ENCODE assay signal across 14 cellular contexts in the genomic region with DNA sequence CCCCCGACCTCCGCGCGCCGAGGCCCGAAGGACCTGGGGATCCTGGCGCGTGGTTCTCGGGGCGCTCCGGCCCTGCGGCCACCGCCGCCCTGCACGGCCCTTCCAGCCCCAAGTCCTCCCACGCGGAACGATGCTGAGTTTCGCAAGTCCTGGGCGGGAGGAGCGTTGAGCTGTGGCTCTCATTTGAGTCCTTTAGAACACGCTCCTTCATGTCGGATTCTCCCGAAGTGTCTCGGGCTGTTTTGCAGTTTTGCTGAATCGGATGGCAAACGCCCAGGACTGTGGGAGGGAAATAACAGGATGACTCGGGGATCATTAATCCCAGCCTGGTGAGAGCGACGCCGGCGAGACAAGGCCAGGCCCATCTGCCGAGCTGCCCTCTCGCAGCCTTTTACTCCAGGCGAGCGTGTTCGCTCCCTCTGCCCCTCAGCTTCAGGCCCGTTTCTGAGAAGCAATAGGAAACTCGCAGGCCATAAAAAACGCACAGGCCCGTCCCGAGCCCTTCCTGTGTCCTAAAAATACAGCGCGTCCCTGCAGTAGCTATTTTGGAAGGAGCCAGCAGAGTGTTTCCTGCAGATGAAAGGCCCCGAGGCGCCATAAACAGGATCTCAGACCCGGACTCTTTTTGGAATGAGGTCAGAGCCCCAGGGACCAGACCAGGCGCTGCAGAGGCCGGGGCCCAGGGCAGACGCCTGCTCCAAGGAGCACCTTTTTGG.
DNase-seq lines count a peak whose midpoint lies in the region; ATAC-seq and TF ChIP-seq lines count a peak whose summit lies in the region.
"Had no signal": no experiment of that assay in that cellular context is flagged by ENCODE, and none has a peak within 500 bp of the region (broad histone marks: within the 10 kb centered on the region; RNA-seq: fewer than 3 reads in every experiment).

No MANE protein-coding gene starts in this region.

- no peak overlapping the region for H4K91ac ChIP-seq in H9 (ENCODE audit: insufficient read length, low read depth, low read length)

- peaks cover 0 to 5% of the 10 kb centered on the region in 2 experiments; a peak in 3 of 4 replicates for H3K4me1 Mint-ChIP-seq in H9
- H3K4me1 Mint-ChIP-seq: CD8-positive, alpha-beta memory T cell had no signal

- H3K4me3 ChIP-seq in duodenal mucosa (ENCODE audit: low read depth in 1 of 2, low read length in 2 of 2) (no peak overlapping the region), skin epidermis (peak overlapping the region in 1 of 7 experiments; percentile 13)
- H3K4me3 ChIP-seq: smooth muscle cell had no signal

- H4K20me1 ChIP-seq in H9 (ENCODE audit: control insufficient read depth, insufficient read depth, insufficient read length): no peaks in the 10 kb centered on the region

- H3K27me3 Mint-ChIP-seq in H9 (ENCODE audit: low read depth): peaks cover 18% of the 10 kb centered on the region

- no peaks in the 10 kb centered on the region for H3K36me3 ChIP-seq in duodenal mucosa (ENCODE audit: control insufficient read depth in 1 of 2, insufficient read depth in 2 of 2, low read length in 2 of 2)

- no peaks in the 10 kb centered on the region for H3K4me1 ChIP-seq in H9 (ENCODE audit: insufficient read depth, low read length)
- no peaks in the 10 kb centered on the region for H3K4me1 ChIP-seq in duodenal mucosa (ENCODE audit: control insufficient read depth in 1 of 2, insufficient read depth in 2 of 2, low read length in 2 of 2)

- H3K9me3 ChIP-seq in H9 (ENCODE audit: control insufficient read depth, low read depth, low read length) (no peaks in the 10 kb centered on the region), duodenal mucosa (ENCODE audit: control insufficient read depth in 1 of 2, low read length in 2 of 2) (no peaks in the 10 kb centered on the region)
- H3K9me3 ChIP-seq: SK-N-SH had no signal

- H3K14ac ChIP-seq in H9 (ENCODE audit: insufficient read depth, low read length): no peak overlapping the region

- H3K79me2 ChIP-seq in H9 (ENCODE audit: insufficient read depth, low read length): no peaks in the 10 kb centered on the region

- ATAC-seq in left lobe of liver: peak; percentile 59
- ATAC-seq: activated CD4-positive, CD25-positive, alpha-beta regulatory T cell treated with anti-CD3 and anti-CD28 coated beads, Interleukin-2, amount 50 U/mL, for 24 hours had no signal

- no peak overlapping the region for H3K4me2 ChIP-seq in H9 (ENCODE audit: insufficient read depth, insufficient read length, low read length)
- H3K4me2 ChIP-seq: SK-N-SH, smooth muscle cell had no signal

- no peak overlapping the region for H3K23ac ChIP-seq in H9 (ENCODE audit: insufficient read length, low read depth, low read length)

- H3K56ac ChIP-seq in H9 (ENCODE audit: insufficient read length, low read depth, low read length): no peak overlapping the region

- no peak overlapping the region for H3K27ac ChIP-seq in H9 (ENCODE audit: insufficient read length, low read depth, low read length)
- H3K27ac ChIP-seq in duodenal mucosa (ENCODE audit: low read depth, low read length): peak overlapping the region; percentile 44
- H3K27ac ChIP-seq in skin epidermis: peak overlapping the region in 18 of 21 experiments; percentile 1 to 83 (median 66)

- H3K18ac ChIP-seq in H9 (ENCODE audit: insufficient read length, low read depth, low read length): no peak overlapping the region

- no peak overlapping the region for H3T11ph ChIP-seq in H9 (ENCODE audit: low read length)

- H3K27me3 ChIP-seq in H9 (ENCODE audit: insufficient read depth, low read length) (no peaks in the 10 kb centered on the region), duodenal mucosa (ENCODE audit: control insufficient read depth in 1 of 2, insufficient read depth in 2 of 2, low read length in 2 of 2) (no peaks in the 10 kb centered on the region)

- no peak overlapping the region for H4K5ac ChIP-seq in H9 (ENCODE audit: insufficient read length, low read depth, low read length)

- no CpG with 5 or more reads among the region's 50 CpGs for WGBS in H9 (ENCODE audit: extremely low coverage, insufficient read length, low lambda C conversion rate)

- peaks cover 7 to 24% (median 11%) of the 10 kb centered on the region in 3 experiments for H3K36me3 Mint-ChIP-seq in H9 (ENCODE audit: insufficient read depth in 1 of 3, low read depth in 3 of 3)
- H3K36me3 Mint-ChIP-seq: CD8-positive, alpha-beta memory T cell had no signal

- DNase-seq in H9 (peak; percentile 20), left lobe of liver (ENCODE audit: low spot score) (no peak), retina (no peak), COLO829 (ENCODE audit: low spot score) (no peak), Kasumi-1 (lab: John Stamatoyannopoulos, UW) (no peak), NCI-H345 (lab: John Stamatoyannopoulos, UW) (no peak)
- DNase-seq: NCI-H82, SK-N-SH had no signal

- H2BK5ac ChIP-seq in H9 (ENCODE audit: insufficient read length, low read length): no peak overlapping the region

- H3K9ac ChIP-seq in H9 (ENCODE audit: extremely low read depth, insufficient read length, low read length): no peak overlapping the region
- H3K9ac ChIP-seq in duodenal mucosa (ENCODE audit: low read depth in 1 of 2, low read length in 2 of 2): no peak overlapping the region
- H3K9ac ChIP-seq: SK-N-SH had no signal

- no peak for TF ChIP-seq CTCF in H9 (conservative IDR thresholded peaks at IDR 0.05)

- H3K9me3 Mint-ChIP-seq in H9: peaks cover 30 to 33% of the 10 kb centered on the region in 2 experiments
- H3K9me3 Mint-ChIP-seq: activated T-helper 2 cell treated with anti-CD3 and anti-CD28 coated beads, Interferon-gamma antibody, Interleukin-2, Interleukin-4, amounts not matched to agents 10 μg/mL and 5 μg/mL and 100 μg/mL, durations not matched to agents 14 hours and 24 hours and 36 hours; CD8-positive, alpha-beta memory T cell had no signal

- no peak overlapping the region for H2BK12ac ChIP-seq in H9 (ENCODE audit: insufficient read length, low read depth, low read length)

- H3K23me2 ChIP-seq in H9 (ENCODE audit: insufficient read length, low read depth, low read length, poor library complexity, severe bottlenecking): no peaks in the 10 kb centered on the region

- H2BK15ac ChIP-seq in H9 (ENCODE audit: low read depth, low read length): no peak overlapping the region

- H3K4ac ChIP-seq in H9 (ENCODE audit: low read depth, low read length): no peak overlapping the region

- no peak overlapping the region for H2BK120ac ChIP-seq in H9 (ENCODE audit: low read depth, low read length, poor library complexity, severe bottlenecking)

- no peak overlapping the region for H2AK5ac ChIP-seq in H9 (ENCODE audit: insufficient read length, low read length)

- no peak overlapping the region for H4K8ac ChIP-seq in H9 (replicated peaks; ENCODE audit: insufficient read length, low read depth, low read length)

- H2BK20ac ChIP-seq in H9 (ENCODE audit: low read depth, low read length, poor library complexity, severe bottlenecking): no peak overlapping the region

- no peak overlapping the region for H3K27ac Mint-ChIP-seq in H9
- H3K27ac Mint-ChIP-seq: activated T-helper 2 cell treated with anti-CD3 and anti-CD28 coated beads, Interferon-gamma antibody, Interleukin-2, Interleukin-4, amounts not matched to agents 10 μg/mL and 5 μg/mL and 100 μg/mL, durations not matched to agents 14 hours and 24 hours and 36 hours; CD8-positive, alpha-beta memory T cell had no signal

- no peaks in the 10 kb centered on the region for H3K79me1 ChIP-seq in H9 (ENCODE audit: insufficient read depth, low read depth, low read length, poor library complexity, severe bottlenecking)

- H3K4me3 Mint-ChIP-seq in H9: no peak overlapping the region
- H3K4me3 Mint-ChIP-seq: CD8-positive, alpha-beta memory T cell had no signal

- H2AFZ ChIP-seq in H9 (ENCODE audit: low read length): no peak overlapping the region
